10 cellular contexts compared by ENCODE assay signal in the genomic region with DNA sequence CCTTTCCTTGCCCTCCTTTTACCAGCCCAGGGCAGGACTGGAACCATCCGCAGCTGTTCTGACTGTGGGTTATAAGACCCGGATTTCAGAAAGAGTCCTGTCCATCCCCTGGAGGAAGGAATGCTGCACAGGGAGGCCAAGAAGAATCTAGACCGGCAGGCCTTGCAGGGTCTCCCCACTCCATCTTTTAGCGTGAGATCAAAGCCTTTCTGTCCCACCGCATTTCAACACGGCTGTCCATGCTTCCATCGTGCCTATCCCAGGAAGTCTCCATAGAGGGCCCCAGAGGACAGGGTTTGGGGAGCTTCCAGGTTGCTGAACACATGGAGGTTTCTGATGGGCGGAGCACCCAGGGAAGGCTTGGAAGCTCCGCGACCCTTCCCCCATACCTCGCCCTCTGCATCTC.
DNase-seq lines count a peak whose midpoint lies in the region; ATAC-seq, FAIRE-seq and TF ChIP-seq lines count a peak whose summit lies in the region.
"Had no signal": no experiment of that assay in that cellular context is flagged by ENCODE, and none has a peak within 500 bp of the region (broad histone marks: within the 10 kb centered on the region; RNA-seq: fewer than 3 reads in every experiment).

No MANE protein-coding gene starts in this region.

- peak overlapping the region; percentile 50 for H2AFZ ChIP-seq in mammary epithelial cell (ENCODE audit: low read depth, low read length)

- no peak overlapping the region for H3K4me2 ChIP-seq in mammary epithelial cell (ENCODE audit: insufficient read depth, low read depth, low read length)

- no peak for TF ChIP-seq EP300 in ovary (IDR thresholded peaks at IDR 0.05)

- BruUV-seq in mammary epithelial cell (replicated peaks; lab: Mats Ljungman, UMichigan) = no TSS peak

- H3K4me3 ChIP-seq in mammary epithelial cell (replicated peaks in 1 of 3; ENCODE audit: insufficient read depth in 1 of 3, low read depth in 2 of 3, low read length in 3 of 3) = no peak overlapping the region
- no peak overlapping the region for H3K4me3 ChIP-seq in ovary
- H3K4me3 ChIP-seq: colonic mucosa had no signal

- intact Hi-C loops in mammary epithelial cell (cut with micrococcal nuclease) = loop anchor here (5.0 kb wide), 1 partner anchor 81 kb away; a partner anchor contains a TSS
- intact Hi-C loops in ovary (cut with DNase I) = no loop called here

- H3K36me3 ChIP-seq in mammary epithelial cell (ENCODE audit: insufficient read depth, low read length) (no peaks in the 10 kb centered on the region), ovary (no peaks in the 10 kb centered on the region)
- H3K36me3 ChIP-seq: colonic mucosa had no signal

- no peaks in the 10 kb centered on the region for H4K20me1 ChIP-seq in mammary epithelial cell (ENCODE audit: insufficient read depth, low read length)

- in situ Hi-C loops in ACHN (cut with HindIII; ENCODE audit: low pct_ligation_motif_present, low pct_unique_long_range_greater_than_20kb, low sequenced_read_pairs) (no loop called here), mammary epithelial cell (cut with MboI; ENCODE audit: low sequenced_read_pairs in 2 of 2) (loop anchor here in 1 of 2 donors (25.0 kb wide), 1 partner anchor 191 kb away; no protein-coding TSS in a partner anchor)

- dilution Hi-C loops in mammary epithelial cell (cut with HindIII; ENCODE audit: low sequenced_read_pairs) = loop anchor here (25.0 kb wide), 1 partner anchor 441 kb away; no protein-coding TSS in a partner anchor

- no peaks in the 10 kb centered on the region for H3K4me1 ChIP-seq in mammary epithelial cell (ENCODE audit: insufficient read depth, low read length)
- no peaks in the 10 kb centered on the region for H3K4me1 ChIP-seq in ovary (ENCODE audit: insufficient read depth)
- H3K4me1 ChIP-seq: colonic mucosa had no signal

- H3K9me3 ChIP-seq in mammary epithelial cell (replicated peaks; ENCODE audit: insufficient read depth, low read length) = no peaks in the 10 kb centered on the region
- no peaks in the 10 kb centered on the region for H3K9me3 ChIP-seq in ovary
- H3K9me3 ChIP-seq: colonic mucosa had no signal

- ATAC-seq in HG02571 (IDR thresholded peaks at IDR 0.05; ENCODE audit: unreplicated experiment) = no peak

- no peak for TF ChIP-seq POLR2A in ovary (IDR thresholded peaks at IDR 0.05)

- H3K79me2 ChIP-seq in mammary epithelial cell (ENCODE audit: insufficient read depth, low read length) = no peaks in the 10 kb centered on the region

- peak; percentile 46 for DNase-seq in ACHN
- peak; percentile 81 for DNase-seq in NCI-H1092 treated with DMSO at 0.1 percent for 48 hours (lab: John Stamatoyannopoulos, UW)
- peak; percentile 13 for DNase-seq in mammary epithelial cell
- peak; percentile 48 for DNase-seq in kidney tubule cell (ENCODE audit: low spot score)
- DNase-seq in stimulated activated naive CD4-positive, alpha-beta T cell treated with Interleukin-2 at 50 U/mL for 16 hours (lab: John Stamatoyannopoulos, UW) = no peak
- DNase-seq in ovary = no peak
- DNase-seq in frontal cortex (ENCODE audit: low spot score in 2 of 2) = no peak
- DNase-seq: CD4-positive, CD25-positive, alpha-beta regulatory T cell; colonic mucosa had no signal

- H3K27ac ChIP-seq in mammary epithelial cell (ENCODE audit: insufficient read depth, low read depth, low read length) = no peak overlapping the region
- H3K27ac ChIP-seq in ovary = no peak overlapping the region
- H3K27ac ChIP-seq: colonic mucosa had no signal

- WGBS in mammary epithelial cell (ENCODE audit: low coverage, missing lambda C conversion rate) = 75% methylated on average over 10 of the region's 11 CpGs
- WGBS in ovary, 3 donors = 74 to 78% (median 76%) methylated on average over 11 of the region's 11 CpGs

- no peak for FAIRE-seq in frontal cortex (lab: Jason Lieb, UNC)

- H3K27me3 ChIP-seq in mammary epithelial cell (ENCODE audit: insufficient read depth, low read length) (no peaks in the 10 kb centered on the region), ovary (no peaks in the 10 kb centered on the region)
- H3K27me3 ChIP-seq: colonic mucosa had no signal

- peak in 1 of 2 donors; percentile 50 for TF ChIP-seq CTCF in mammary epithelial cell (conservative IDR thresholded peaks at IDR 0.05 in 1 of 2, IDR thresholded peaks at IDR 0.05 in 1 of 2; ENCODE audit: extremely low read depth in 1 of 2, insufficient read depth in 1 of 2, low read depth in 1 of 2, low read length in 2 of 2)
- no peak for TF ChIP-seq CTCF in ovary (IDR thresholded peaks at IDR 0.05)

- CTCF ChIA-PET in mammary epithelial cell (lab: Charles Lee; ENCODE audit: low non-redundant PET) = interaction anchor here (0.6 kb wide), 1 partner anchor 104 kb away, joined by 7 read pairs; no protein-coding TSS in a partner anchor

- no peak overlapping the region for H3K9ac ChIP-seq in mammary epithelial cell (ENCODE audit: insufficient read depth, low read length)

Comparison
In these comparisons a context has a peak if more than half of its experiments do, and no peak if none do; other contexts are left out.
1. DNase-seq: peak in ACHN (single experiment), NCI-H1092 treated with DMSO at 0.1 percent for 48 hours (single experiment), mammary epithelial cell (single experiment) and kidney tubule cell (single experiment); none in stimulated activated naive CD4-positive, alpha-beta T cell treated with Interleukin-2 at 50 U/mL for 16 hours (single experiment), ovary (0 of 5) and frontal cortex (0 of 2).